Comparison of ENCODE assay signal across 11 cellular contexts in genomic region chr15:89105147-89105546, GRCh38. TPM values are rescaled to one million over a fixed set of nuclear protein-coding genes. Genes with fewer than 3 reads are reported as not detected.
DNase-seq lines count a peak whose midpoint lies in the region.
"Had no signal": no experiment of that assay in that cellular context is flagged by ENCODE, and none has a peak within 500 bp of the region (broad histone marks: within the 10 kb centered on the region; RNA-seq: fewer than 3 reads in every experiment).

No MANE protein-coding gene starts in this region.

- H3K27me3 Mint-ChIP-seq in activated T-helper 2 cell treated with anti-CD3 and anti-CD28 coated beads, Interferon-gamma antibody, Interleukin-2, Interleukin-4, amounts not matched to agents 10 μg/mL and 5 μg/mL and 100 μg/mL, durations not matched to agents 14 hours and 24 hours and 36 hours (ENCODE audit: low read depth): no peaks in the 10 kb centered on the region
- H3K27me3 Mint-ChIP-seq: memory B cell had no signal

- H3K4me1 Mint-ChIP-seq in activated T-helper 2 cell treated with anti-CD3 and anti-CD28 coated beads, Interferon-gamma antibody, Interleukin-2, Interleukin-4, amounts not matched to agents 10 μg/mL and 5 μg/mL and 100 μg/mL, durations not matched to agents 14 hours and 24 hours and 36 hours (ENCODE audit: low read depth): peaks cover 33% of the 10 kb centered on the region

- no peaks in the 10 kb centered on the region for H3K9me3 Mint-ChIP-seq in activated T-helper 2 cell treated with anti-CD3 and anti-CD28 coated beads, Interferon-gamma antibody, Interleukin-2, Interleukin-4, amounts not matched to agents 10 μg/mL and 5 μg/mL and 100 μg/mL, durations not matched to agents 14 hours and 24 hours and 36 hours
- H3K9me3 Mint-ChIP-seq: memory B cell had no signal

- H3K27ac Mint-ChIP-seq in activated T-helper 2 cell treated with anti-CD3 and anti-CD28 coated beads, Interferon-gamma antibody, Interleukin-2, Interleukin-4, amounts not matched to agents 10 μg/mL and 5 μg/mL and 100 μg/mL, durations not matched to agents 14 hours and 24 hours and 36 hours: no peak overlapping the region
- H3K27ac Mint-ChIP-seq: memory B cell had no signal

- DNase-seq in AG08396 (ENCODE audit: low spot score) (peak; percentile 54), RPMI7951 (ENCODE audit: low read depth) (peak; percentile 95), fibroblast of peridontal ligament (ENCODE audit: extremely low read depth) (peak; percentile 99), non-pigmented ciliary epithelial cell (ENCODE audit: low read depth) (peak; percentile 93), HPDE6-E6E7 (ENCODE audit: extremely low spot score) (no peak), nucleus accumbens (lab: John Stamatoyannopoulos, UW) (no peak), NCI-H2081 treated with DMSO at 0.1 percent for 48 hours (lab: John Stamatoyannopoulos, UW) (no peak)
- DNase-seq in activated T-helper 2 cell treated with anti-CD3 and anti-CD28 coated beads, Interferon-gamma antibody, Interleukin-2, Interleukin-4, amounts not matched to agents 10 μg/mL and 5 μg/mL and 100 μg/mL, durations not matched to agents 14 hours and 24 hours and 36 hours (ENCODE audit: low spot score): no peak
- DNase-seq: activated T-cell treated with anti-CD3 and anti-CD28 coated beads, Interleukin-2, amount 50 U/mL, for 1 hour; COR-L47 had no signal

- H3K4me3 Mint-ChIP-seq in activated T-helper 2 cell treated with anti-CD3 and anti-CD28 coated beads, Interferon-gamma antibody, Interleukin-2, Interleukin-4, amounts not matched to agents 10 μg/mL and 5 μg/mL and 100 μg/mL, durations not matched to agents 14 hours and 24 hours and 36 hours (ENCODE audit: low read depth): no peak overlapping the region
- H3K4me3 Mint-ChIP-seq: memory B cell had no signal

- H3K36me3 Mint-ChIP-seq in activated T-helper 2 cell treated with anti-CD3 and anti-CD28 coated beads, Interferon-gamma antibody, Interleukin-2, Interleukin-4, amounts not matched to agents 10 μg/mL and 5 μg/mL and 100 μg/mL, durations not matched to agents 14 hours and 24 hours and 36 hours (ENCODE audit: low read depth): peaks cover 46% of the 10 kb centered on the region

- intact Hi-C loops in activated T-helper 2 cell treated with anti-CD3 and anti-CD28 coated beads, Interferon-gamma antibody, Interleukin-2, Interleukin-4, amounts not matched to agents 10 μg/mL and 5 μg/mL and 100 μg/mL, durations not matched to agents 14 hours and 24 hours and 36 hours (cut with micrococcal nuclease): no loop called here

RNA-seq across cellular contexts. Expression of gene ABHD2, which starts 16.9 kb away (rescaled TPM):
- total RNA-seq in RPMI7951 (2014; rRNA removed; shearing (Covaris generic)): 237 and 261 TPM in 2 replicates
- total RNA-seq in activated T-helper 2 cell treated with anti-CD3 and anti-CD28 coated beads, Interferon-gamma antibody, Interleukin-2, Interleukin-4, amounts not matched to agents 10 μg/mL and 5 μg/mL and 100 μg/mL, durations not matched to agents 14 hours and 24 hours and 36 hours: 57.2 and 59.3 TPM in 2 replicates

Comparison
In these comparisons a context has a peak if more than half of its experiments do, and no peak if none do; other contexts are left out.
1. DNase-seq: peak in AG08396 (single experiment), RPMI7951 (single experiment), fibroblast of peridontal ligament (single experiment) and non-pigmented ciliary epithelial cell (single experiment); none in HPDE6-E6E7 (single experiment), nucleus accumbens (0 of 56), activated T-helper 2 cell treated with anti-CD3 and anti-CD28 coated beads, Interferon-gamma antibody, Interleukin-2, Interleukin-4, amounts not matched to agents 10 μg/mL and 5 μg/mL and 100 μg/mL, durations not matched to agents 14 hours and 24 hours and 36 hours (single experiment) and NCI-H2081 treated with DMSO at 0.1 percent for 48 hours (single experiment).